In the genomic region with DNA sequence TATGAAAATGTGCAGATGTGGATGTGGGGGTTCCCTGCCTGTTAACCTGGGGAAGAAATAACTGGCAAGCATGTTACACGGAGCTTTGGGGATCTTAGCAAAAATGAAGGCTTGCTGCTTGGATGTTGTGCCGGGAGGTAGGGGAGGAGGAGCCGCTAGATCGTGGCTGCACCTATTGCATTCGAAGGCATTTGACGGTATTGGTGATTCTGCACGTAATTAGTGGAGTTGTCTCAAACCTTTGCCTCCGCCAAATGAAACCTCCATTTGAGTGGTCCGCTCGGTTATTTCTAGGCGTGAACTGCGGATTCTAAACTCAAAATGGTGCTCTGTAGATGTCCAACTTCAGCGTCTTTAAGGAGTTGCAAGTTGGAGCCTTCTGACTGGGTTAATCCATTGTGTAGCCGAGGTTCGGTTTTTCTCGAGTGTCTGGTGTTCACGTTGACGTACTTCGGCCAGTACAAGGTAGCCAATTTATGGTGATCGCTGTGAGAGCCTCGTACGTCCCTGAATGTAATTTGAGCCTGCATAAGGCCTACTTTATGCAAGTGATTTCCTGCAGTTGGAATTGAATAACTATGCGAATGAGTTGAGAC, we compare ENCODE assay signal across 8 cellular contexts. TPM values are rescaled to one million over a fixed set of nuclear protein-coding genes. Genes with fewer than 3 reads are reported as not detected.
DNase-seq lines count a peak whose midpoint lies in the region; ATAC-seq and TF ChIP-seq lines count a peak whose summit lies in the region.

No MANE protein-coding gene starts in this region.

- no peak overlapping the region for H2BK5ac ChIP-seq in mesendoderm (ENCODE audit: low read length)

- DNase-seq in HFF-Myc (ENCODE audit: extremely low read depth, low read depth) (no peak), RWPE2 (ENCODE audit: low spot score) (no peak), cerebellum (ENCODE audit: low spot score) (peak; percentile 47), mesendoderm (peak; percentile 51), suprapubic skin (ENCODE audit: low spot score in 2 of 2) (no peak), KG1 (lab: John Stamatoyannopoulos, UW) (no peak), COLO829 (ENCODE audit: low spot score) (no peak)

- no CpG with 5 or more reads among the region's 23 CpGs for WGBS in mesendoderm (ENCODE audit: extremely low coverage, insufficient coverage, low lambda C conversion rate)
- 42% methylated on average over 23 of the region's 23 CpGs for WGBS in suprapubic skin

- H3K18ac ChIP-seq in mesendoderm (ENCODE audit: low read length), result peak overlapping the region; percentile 92

- H2BK120ac ChIP-seq in mesendoderm (ENCODE audit: low read depth, low read length), result no peak overlapping the region

- H3K4me1 ChIP-seq in RWPE2 (ENCODE audit: insufficient read depth, poor library complexity, severe bottlenecking) (no peaks in the 10 kb centered on the region), mesendoderm (ENCODE audit: control insufficient read depth, low read depth, low read length) (peaks cover 5% of the 10 kb centered on the region), suprapubic skin (peaks cover 32% of the 10 kb centered on the region)

- H3K36me3 ChIP-seq in RWPE2 (ENCODE audit: low read depth), result no peaks in the 10 kb centered on the region; the same call in 1 of the 2 replicates
- H3K36me3 ChIP-seq in mesendoderm (ENCODE audit: control insufficient read depth, insufficient read depth, low read length), result no peaks in the 10 kb centered on the region
- H3K36me3 ChIP-seq in suprapubic skin, result no peaks in the 10 kb centered on the region

- H3K27ac ChIP-seq in RWPE2 (ENCODE audit: poor library complexity, severe bottlenecking), result no peak overlapping the region
- no peak overlapping the region for H3K27ac ChIP-seq in mesendoderm (ENCODE audit: low read depth, low read length)
- H3K27ac ChIP-seq in suprapubic skin, result no peak overlapping the region

- peak overlapping the region; percentile 59 for H3K23ac ChIP-seq in mesendoderm (ENCODE audit: low read length)

- TF ChIP-seq CTCF in HFF-Myc (IDR thresholded peaks at IDR 0.05; ENCODE audit: low read depth, low read length, missing control alignments) (no peak), RWPE2 (IDR thresholded peaks at IDR 0.05; ENCODE audit: poor library complexity, severe bottlenecking) (no peak), suprapubic skin (IDR thresholded peaks at IDR 0.05) (no peak)

- peaks cover 73% of the 10 kb centered on the region for H3K27me3 ChIP-seq in RWPE2 (ENCODE audit: insufficient read depth, poor library complexity, severe bottlenecking)
- H3K27me3 ChIP-seq in mesendoderm (ENCODE audit: insufficient read depth, low read length, poor library complexity), result peaks cover 27% of the 10 kb centered on the region
- no peaks in the 10 kb centered on the region for H3K27me3 ChIP-seq in suprapubic skin

- no peak for TF ChIP-seq POLR2A in suprapubic skin (IDR thresholded peaks at IDR 0.05)

- H2BK15ac ChIP-seq in mesendoderm (replicated peaks; ENCODE audit: low read depth), result no peak overlapping the region

- H3K4me3 ChIP-seq in HFF-Myc (replicated peaks; ENCODE audit: low read depth, low read length) (peak overlapping the region; percentile 69), RWPE2 (ENCODE audit: severe bottlenecking) (peak overlapping the region; percentile 98), mesendoderm (ENCODE audit: low read length) (peak overlapping the region; percentile 70), suprapubic skin (peak overlapping the region; percentile 65)

- H2AK5ac ChIP-seq in mesendoderm (ENCODE audit: low read length), result no peak overlapping the region

- H3K79me1 ChIP-seq in mesendoderm (ENCODE audit: low read length), result peaks cover 6% of the 10 kb centered on the region

- H3K56ac ChIP-seq in mesendoderm (ENCODE audit: low read length), result peak overlapping the region; percentile 73

- no peak for ATAC-seq in RWPE2 (ENCODE audit: low read depth)
- no peak for ATAC-seq in HG02938 (IDR thresholded peaks at IDR 0.05; ENCODE audit: unreplicated experiment)

- H3K9me3 ChIP-seq in RWPE2 (ENCODE audit: severe bottlenecking) (peaks cover 2% of the 10 kb centered on the region), suprapubic skin (no peaks in the 10 kb centered on the region)

- H4K5ac ChIP-seq in mesendoderm (ENCODE audit: low read length), result no peak overlapping the region

- H3K4ac ChIP-seq in mesendoderm (ENCODE audit: low read depth, low read length), result no peak overlapping the region

- H3K79me2 ChIP-seq in mesendoderm (ENCODE audit: control insufficient read depth, insufficient read depth, low read length), result peaks cover 17% of the 10 kb centered on the region

- H4K8ac ChIP-seq in mesendoderm (ENCODE audit: low read depth, low read length), result no peak overlapping the region

- peak overlapping the region; percentile 67 for H3K9ac ChIP-seq in mesendoderm (ENCODE audit: low read length)

- peak overlapping the region; percentile 86 for H3K4me2 ChIP-seq in mesendoderm (ENCODE audit: low read length)

- no peak for TF ChIP-seq EP300 in suprapubic skin (IDR thresholded peaks at IDR 0.05)

RNA-seq across cellular contexts. Expression of gene TNRC6C, which starts 1.5 kb away (rescaled TPM):
- total RNA-seq in cerebellum (40.3 TPM), suprapubic skin (10 to 100 TPM in 2 of 4 donors, 1 to 10 TPM in 2; 4.8 to 14.5 (median 11.6) TPM)
- polyA plus RNA-seq in mesendoderm (2013, experiment 1 of 2), result 3.7 TPM
- polyA plus RNA-seq in mesendoderm (2013, experiment 2 of 2), result 3.7 TPM

Comparison
In these comparisons a context has a peak if more than half of its experiments do, and no peak if none do; other contexts are left out.
1. DNase-seq: peak in cerebellum (single experiment) and mesendoderm (single experiment); none in HFF-Myc (single experiment), RWPE2 (single experiment), suprapubic skin (0 of 2), KG1 (single experiment) and COLO829 (single experiment).
2. Peak in every context shown above with its lines, with median percentiles within 50 percentile points of each other: H3K4me3 ChIP-seq.